ENCODE assay signal across 4 cellular contexts in the genomic region with DNA sequence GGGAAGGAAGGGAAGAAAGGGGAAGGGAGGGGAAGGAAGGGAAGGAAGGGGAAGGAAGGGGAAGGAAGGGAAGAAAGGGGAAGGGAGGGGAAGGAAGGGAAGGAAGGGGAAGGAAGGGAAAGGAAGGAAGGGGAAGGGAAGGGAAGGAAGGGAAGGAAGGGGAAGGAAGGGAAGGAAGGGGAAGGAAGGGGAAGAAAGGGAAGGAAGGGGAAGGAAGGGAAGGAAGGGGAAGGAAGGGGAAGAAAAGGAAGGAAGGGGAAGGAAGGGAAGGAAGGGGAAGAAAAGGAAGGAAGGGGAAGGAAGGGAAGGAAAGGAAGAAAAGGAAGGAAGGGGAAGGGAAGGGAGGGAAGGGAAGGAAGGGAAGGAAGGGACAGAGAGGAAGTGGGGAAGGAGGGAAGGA.
DNase-seq lines count a peak whose midpoint lies in the region; ATAC-seq, FAIRE-seq and TF ChIP-seq lines count a peak whose summit lies in the region.
"Not testable (repeated sequence)": the region's sequence is repeated elsewhere in the genome, so short reads cannot be mapped to it uniquely, and the experiment has no call there.

No MANE protein-coding gene starts in this region.

- intact Hi-C loops in K562 (cut with micrococcal nuclease); HepG2 (cut with micrococcal nuclease; ENCODE audit: unreplicated experiment): not testable (repeated sequence)

- H3K23ac ChIP-seq in H1 (ENCODE audit: insufficient read length), result not testable (repeated sequence)

- H3K18ac ChIP-seq in H1 (ENCODE audit: extremely low read depth, low read length), result not testable (repeated sequence)

- not testable (repeated sequence) for H3K14ac ChIP-seq in H1 (ENCODE audit: insufficient read length)

- not testable (repeated sequence) for H3K56ac ChIP-seq in H1 (replicated peaks; ENCODE audit: insufficient read length, low read depth, low read length)

- not testable (repeated sequence) for TF ChIP-seq RAD21 in K562 (CRISPR knock-in tag; conservative IDR thresholded peaks at IDR 0.05 in 1 of 2, IDR thresholded peaks at IDR 0.05 in 1 of 2); H1 (IDR thresholded peaks at IDR 0.05 in 1 of 2, conservative IDR thresholded peaks at IDR 0.05 in 1 of 2; ENCODE audit: low read depth in 2 of 2, low read length in 2 of 2); HepG2 (CRISPR knock-in tag; IDR thresholded peaks at IDR 0.05)

- not testable (repeated sequence) for H3K9me3 ChIP-seq in K562 (replicated peaks; ENCODE audit: control insufficient read depth, insufficient read depth, low read depth, low read length); HepG2 (ENCODE audit: low read length)
- H3K9me3 ChIP-seq in H1 (ENCODE audit: insufficient read depth in 2 of 2, low read depth in 1 of 2, low read length in 1 of 2), result peaks cover 5 to 12% of the 10 kb centered on the region in 2 experiments; a peak in 1 of 4 replicates

- DNase-seq in K562 (ENCODE audit: extremely low read depth in 1 of 4, low spot score in 3 of 4); H1 (ENCODE audit: low read depth in 1 of 2, low spot score in 2 of 2); HepG2 (ENCODE audit: low spot score): not testable (repeated sequence)
- DNase-seq in left kidney (ENCODE audit: low read depth, low spot score), result peak; percentile 3

- not testable (repeated sequence) for BruUV-seq in K562 (replicated peaks; lab: Mats Ljungman, UMichigan); HepG2 (replicated peaks; lab: Mats Ljungman, UMichigan)

- H3K4ac ChIP-seq in H1 (replicated peaks; ENCODE audit: insufficient read length, low read depth, low read length), result not testable (repeated sequence)

- ATAC-seq in K562, HepG2: not testable (repeated sequence)

- in situ Hi-C loops in K562 (cut with MboI); HepG2 (cut with HindIII; ENCODE audit: extremely low pct_ligation_motif_present, low pct_unique_long_range_greater_than_20kb): not testable (repeated sequence)

- not testable (repeated sequence) for H4K8ac ChIP-seq in H1 (ENCODE audit: extremely low read depth, insufficient read depth, low read length)

- H3K27ac ChIP-seq in K562 (ENCODE audit: extremely low read depth, low read depth, low read length); H1 (ENCODE audit: low read depth, low read length); HepG2 (ENCODE audit: extremely low read length, insufficient read depth, low read length): not testable (repeated sequence)

- H2BK20ac ChIP-seq in H1 (ENCODE audit: low read length), result not testable (repeated sequence)

- not testable (repeated sequence) for H2AFZ ChIP-seq in K562 (ENCODE audit: low read depth, low read length); H1 (ENCODE audit: low read length); HepG2 (ENCODE audit: low read length)

- not testable (repeated sequence) for H2BK15ac ChIP-seq in H1 (ENCODE audit: low read length)

- H2BK12ac ChIP-seq in H1 (ENCODE audit: low read depth, low read length), result not testable (repeated sequence)

- TF ChIP-seq CTCF in K562 (IDR thresholded peaks at IDR 0.05 in 2 of 3, conservative IDR thresholded peaks at IDR 0.05 in 1 of 3; ENCODE audit: insufficient read depth in 2 of 3, low read depth in 1 of 3, low read length in 3 of 3); H1 (IDR thresholded peaks at IDR 0.05; ENCODE audit: control extremely low read depth in 1 of 3, insufficient read depth in 1 of 3, low read depth in 1 of 3, low read length in 3 of 3); HepG2 (CRISPR knock-in tag; IDR thresholded peaks at IDR 0.05): not testable (repeated sequence)

- H3K9me1 ChIP-seq in K562 (ENCODE audit: control insufficient read depth, insufficient read depth, low read length), result not testable (repeated sequence)

- H3K4me2 ChIP-seq in K562 (ENCODE audit: insufficient read depth, low read length); H1 (ENCODE audit: insufficient read depth in 1 of 2, low read depth in 2 of 2, low read length in 2 of 2); HepG2 (ENCODE audit: low read depth, low read length): not testable (repeated sequence)

- H3K79me2 ChIP-seq in K562 (ENCODE audit: control insufficient read depth, insufficient read depth, low read length); H1 (ENCODE audit: control insufficient read depth in 1 of 2, insufficient read depth in 2 of 2, low read length in 2 of 2); HepG2 (ENCODE audit: insufficient read depth, low read length): not testable (repeated sequence)

- H2BK120ac ChIP-seq in H1 (replicated peaks; ENCODE audit: low read depth, low read length), result not testable (repeated sequence)

- H3K9ac ChIP-seq in K562 (ENCODE audit: insufficient read depth in 1 of 2, low read depth in 2 of 2, low read length in 2 of 2); H1 (replicated peaks in 1 of 4; ENCODE audit: extremely low read depth in 1 of 4, low read depth in 3 of 4, low read length in 3 of 4); HepG2 (ENCODE audit: insufficient read depth, low read depth, low read length): not testable (repeated sequence)

- CTCF ChIA-PET in K562 (lab: Yijun Ruan, JAX; ENCODE audit: low intra/inter-chr PET ratio); H1 (lab: Charles Lee; ENCODE audit: partially characterized antibody); HepG2 (lab: Yijun Ruan, JAX; ENCODE audit: low intra/inter-chr PET ratio, low total read pairs): not testable (repeated sequence)

- H4K20me1 ChIP-seq in K562 (replicated peaks; ENCODE audit: control insufficient read depth, insufficient read depth, low read length); H1 (replicated peaks in 1 of 2; ENCODE audit: control insufficient read depth in 1 of 2, insufficient read depth in 2 of 2, low read length in 2 of 2); HepG2 (ENCODE audit: insufficient read depth, low read length): not testable (repeated sequence)

- H3K23me2 ChIP-seq in H1 (ENCODE audit: low read depth, low read length), result not testable (repeated sequence)

- H3K27me3 ChIP-seq in K562 (ENCODE audit: control insufficient read depth in 2 of 2, insufficient read depth in 2 of 2, low read length in 2 of 2); H1 (replicated peaks in 1 of 4; ENCODE audit: control insufficient read depth in 3 of 4, extremely low read depth in 1 of 4, insufficient read depth in 3 of 4, low read length in 3 of 4); HepG2 (ENCODE audit: control insufficient read depth in 1 of 2, insufficient read depth in 2 of 2, low read length in 2 of 2): not testable (repeated sequence)

- not testable (repeated sequence) for TF ChIP-seq POLR2A in K562 (conservative IDR thresholded peaks at IDR 0.05); H1 (IDR thresholded peaks at IDR 0.05; ENCODE audit: control extremely low read depth in 1 of 2, low read depth in 2 of 2, low read length in 2 of 2); HepG2 (IDR thresholded peaks at IDR 0.05; ENCODE audit: insufficient read depth in 1 of 2, low read depth in 2 of 2, low read length in 2 of 2)

- POLR2A ChIA-PET in K562 (lab: Yijun Ruan, JAX); H1 (lab: Charles Lee; ENCODE audit: partially characterized antibody); HepG2 (lab: Yijun Ruan, JAX): not testable (repeated sequence)

- H4K5ac ChIP-seq in H1 (ENCODE audit: insufficient read length, low read depth, low read length), result not testable (repeated sequence)

- not testable (repeated sequence) for H3K4me3 ChIP-seq in K562; H1 (ENCODE audit: extremely low read depth in 1 of 4, insufficient read depth in 2 of 4, low read depth in 3 of 4, low read length in 4 of 4); HepG2 (replicated peaks in 1 of 3; ENCODE audit: insufficient read depth in 1 of 3, low read depth in 2 of 3, low read length in 3 of 3)

- TF ChIP-seq EP300 in K562 (IDR thresholded peaks at IDR 0.05; ENCODE audit: low read length); H1 (IDR thresholded peaks at IDR 0.05; ENCODE audit: borderline replicate concordance in 1 of 2, low read depth in 2 of 2, low read length in 2 of 2); HepG2 (IDR thresholded peaks at IDR 0.05; ENCODE audit: low read depth in 2 of 2, low read length in 2 of 2); HepG2 (CRISPR knock-in tag; IDR thresholded peaks at IDR 0.05; ENCODE audit: borderline replicate concordance): not testable (repeated sequence)

- H4K91ac ChIP-seq in H1 (replicated peaks; ENCODE audit: insufficient read length, low read length), result not testable (repeated sequence)

- not testable (repeated sequence) for H3K36me3 ChIP-seq in K562 (ENCODE audit: control insufficient read depth, insufficient read depth, low read length); H1 (ENCODE audit: control insufficient read depth in 2 of 4, insufficient read depth in 4 of 4, low read length in 3 of 4); HepG2 (replicated peaks in 1 of 2; ENCODE audit: control insufficient read depth in 1 of 2, insufficient read depth in 2 of 2, low read length in 2 of 2)

- not testable (repeated sequence) for H3K79me1 ChIP-seq in H1 (ENCODE audit: low read depth, low read length)

- peak overlapping the region; percentile 49; the same call in 1 of the 2 replicates for H2AK5ac ChIP-seq in H1 (ENCODE audit: low read depth, low read length)

- not testable (repeated sequence) for H2BK5ac ChIP-seq in H1 (ENCODE audit: low read depth, low read length)

- not testable (repeated sequence) for H3K4me1 ChIP-seq in K562 (replicated peaks in 1 of 2; ENCODE audit: control insufficient read depth in 2 of 2, insufficient read depth in 2 of 2, low read length in 2 of 2); H1 (replicated peaks in 1 of 4; ENCODE audit: control insufficient read depth in 3 of 4, insufficient read depth in 4 of 4, low read length in 3 of 4); HepG2 (ENCODE audit: insufficient read depth, low read length)

- FAIRE-seq in K562 (lab: Jason Lieb, UNC); H1 (lab: Jason Lieb, UNC); HepG2 (lab: Jason Lieb, UNC): not testable (repeated sequence)

TF ChIP-seq in HepG2, 621 proteins besides CTCF, POLR2A, EP300 and RAD21 (continues in another document):
- TF ChIP-seq PCBP2 (optimal IDR thresholded peaks at IDR 0.05; ENCODE audit: low read depth, low read length, poor library complexity, severe bottlenecking), result peak; percentile 47
